1 cellular context compared by ENCODE assay signal in genomic region chr9:88721528-88722279, GRCh38.
TF ChIP-seq lines count a peak whose summit lies in the region.

No MANE protein-coding gene starts in this region.

TF ChIP-seq in K562, 482 proteins besides CTCF, POLR2A, EP300 and RAD21 (continued from another document and continues in another):
- TF ChIP-seq MTA2 (IDR thresholded peaks at IDR 0.05; ENCODE audit: low read depth) (no peak), ZNF699 (CRISPR knock-in tag; IDR thresholded peaks at IDR 0.05; ENCODE audit: insufficient replicate concordance) (no peak), U2AF1 (optimal IDR thresholded peaks at IDR 0.05; ENCODE audit: low read depth, low read length) (no peak), TEAD2 (tag; IDR thresholded peaks at IDR 0.05) (no peak), PATZ1 (CRISPR knock-in tag; IDR thresholded peaks at IDR 0.05; ENCODE audit: borderline replicate concordance) (no peak), TAF1 (IDR thresholded peaks at IDR 0.05; ENCODE audit: control insufficient read depth, extremely low read depth, insufficient read depth, low read length, severe bottlenecking) (no peak), ZNF184 (CRISPR knock-in tag; IDR thresholded peaks at IDR 0.05) (no peak), ZNF717 (CRISPR knock-in tag; IDR thresholded peaks at IDR 0.05) (no peak), RHOXF2B (CRISPR knock-in tag; conservative IDR thresholded peaks at IDR 0.05) (no peak), E2F4 (CRISPR knock-in tag; IDR thresholded peaks at IDR 0.05; ENCODE audit: low read depth) (no peak), MECOM (CRISPR knock-in tag; IDR thresholded peaks at IDR 0.05) (0 out of 2 replicates have a peak, but pooled peaks have one; percentile 52), ZNF778 (CRISPR knock-in tag; IDR thresholded peaks at IDR 0.05) (no peak), NFXL1 (CRISPR knock-in tag; IDR thresholded peaks at IDR 0.05) (no peak), FOXP4 (CRISPR knock-in tag; IDR thresholded peaks at IDR 0.05; ENCODE audit: borderline replicate concordance) (no peak), ZKSCAN8 (CRISPR knock-in tag; IDR thresholded peaks at IDR 0.05) (no peak), REST (CRISPR knock-in tag; IDR thresholded peaks at IDR 0.05; ENCODE audit: low read depth) (no peak), ZBTB7A (IDR thresholded peaks at IDR 0.05; ENCODE audit: borderline replicate concordance, control insufficient read depth, low read depth, low read length) (no peak), TBP (optimal IDR thresholded peaks at IDR 0.05; ENCODE audit: low read depth, low read length) (no peak), SP1 (CRISPR knock-in tag; IDR thresholded peaks at IDR 0.05) (no peak), RNF219 (CRISPR knock-in tag; IDR thresholded peaks at IDR 0.05) (no peak), ZNF140 (CRISPR knock-in tag; IDR thresholded peaks at IDR 0.05) (no peak), CBX2 (IDR thresholded peaks at IDR 0.05; ENCODE audit: insufficient read depth, low read length, poor library complexity, severe bottlenecking) (no peak), TSHZ1 (CRISPR knock-in tag; IDR thresholded peaks at IDR 0.05) (no peak), NR2C2 (CRISPR knock-in tag; IDR thresholded peaks at IDR 0.05) (no peak), NR2C2 (tag; IDR thresholded peaks at IDR 0.05) (no peak), SAFB2 (IDR thresholded peaks at IDR 0.05; ENCODE audit: borderline replicate concordance, low read depth, low read length, severe bottlenecking) (no peak), SMAD2 (IDR thresholded peaks at IDR 0.05; ENCODE audit: low read depth, low read length) (no peak), PURB (CRISPR knock-in tag; IDR thresholded peaks at IDR 0.05; ENCODE audit: low read depth) (no peak), GATA2 (CRISPR knock-in tag; IDR thresholded peaks at IDR 0.05) (no peak), MLX (CRISPR knock-in tag; conservative IDR thresholded peaks at IDR 0.05) (no peak), RBM15 (IDR thresholded peaks at IDR 0.05; ENCODE audit: insufficient read depth, low read length) (no peak), JUN (IDR thresholded peaks at IDR 0.05; ENCODE audit: borderline replicate concordance, low read depth, low read length) (no peak), JUN (CRISPR knock-in tag; IDR thresholded peaks at IDR 0.05; ENCODE audit: borderline replicate concordance) (no peak), E2F1 (CRISPR knock-in tag; IDR thresholded peaks at IDR 0.05) (no peak), ZBTB9 (CRISPR knock-in tag; IDR thresholded peaks at IDR 0.05) (peak; percentile 31; the same call in 1 of the 2 replicates), TFAP4 (CRISPR knock-in tag; IDR thresholded peaks at IDR 0.05; ENCODE audit: borderline replicate concordance) (no peak), PTRF (tag; IDR thresholded peaks at IDR 0.05) (no peak), ELF4 (CRISPR knock-in tag; IDR thresholded peaks at IDR 0.05) (no peak), MCM7 (IDR thresholded peaks at IDR 0.05) (no peak), ZNF174 (CRISPR knock-in tag; IDR thresholded peaks at IDR 0.05) (no peak), HOMEZ (CRISPR knock-in tag; IDR thresholded peaks at IDR 0.05) (no peak)
